16 cellular contexts compared by ENCODE assay signal in genomic region chr1:204396015-204396583, GRCh38. TPM values are rescaled to one million over a fixed set of nuclear protein-coding genes. Genes with fewer than 3 reads are reported as not detected.
DNase-seq lines count a peak whose midpoint lies in the region; ATAC-seq and TF ChIP-seq lines count a peak whose summit lies in the region.
"Had no signal": no experiment of that assay in that cellular context is flagged by ENCODE, and none has a peak within 500 bp of the region (broad histone marks: within the 10 kb centered on the region; RNA-seq: fewer than 3 reads in every experiment).

No MANE protein-coding gene starts in this region.

- H3K4me3 Mint-ChIP-seq in activated CD8-positive, alpha-beta T cell treated with anti-CD3 and anti-CD28 coated beads for 36 hours = no peak overlapping the region
- no peak overlapping the region for H3K4me3 Mint-ChIP-seq in activated CD8-positive, alpha-beta T cell treated with anti-CD3 and anti-CD28 coated beads, Interleukin-2, amount 10 ng/mL, durations not matched to agents 7 days and 5 days
- no peak overlapping the region for H3K4me3 Mint-ChIP-seq in T-cell
- H3K4me3 Mint-ChIP-seq in endodermal cell = no peak overlapping the region
- H3K4me3 Mint-ChIP-seq: CD4-positive, CD25-positive, alpha-beta regulatory T cell had no signal

- CTCF ChIA-PET in activated CD8-positive, alpha-beta T cell treated with anti-CD3 and anti-CD28 coated beads for 36 hours (lab: Charles Lee) = interaction anchor here (1.2 to 3.6 kb wide), 8 partner anchors 15 to 233 kb away, joined by 3 to 77 read pairs (median 10); no protein-coding TSS in a partner anchor
- CTCF ChIA-PET in activated CD8-positive, alpha-beta T cell treated with anti-CD3 and anti-CD28 coated beads, Interleukin-2, amount 10 ng/mL, durations not matched to agents 7 days and 5 days (lab: Charles Lee) = interaction anchor here (1.2 to 6.8 kb wide), 4 partner anchors 10 to 33 kb away, joined by 4 to 122 read pairs (median 41); no protein-coding TSS in a partner anchor
- CTCF ChIA-PET in T-cell (lab: Charles Lee) = interaction anchor here (0.6 to 0.7 kb wide), 7 partner anchors 29 to 1328 kb away, joined by 3 to 7 read pairs (median 5); no protein-coding TSS in a partner anchor

- H3K36me3 Mint-ChIP-seq in activated CD8-positive, alpha-beta T cell treated with anti-CD3 and anti-CD28 coated beads for 36 hours (ENCODE audit: low read depth) = peaks cover 28% of the 10 kb centered on the region
- peaks cover 38% of the 10 kb centered on the region for H3K36me3 Mint-ChIP-seq in activated CD8-positive, alpha-beta T cell treated with anti-CD3 and anti-CD28 coated beads, Interleukin-2, amount 10 ng/mL, durations not matched to agents 7 days and 5 days (ENCODE audit: low read depth)
- H3K36me3 Mint-ChIP-seq in T-cell (peaks cover 23% of the 10 kb centered on the region), endodermal cell (ENCODE audit: low read depth) (peaks cover 22% of the 10 kb centered on the region)

- no peaks in the 10 kb centered on the region for H3K27me3 ChIP-seq in endodermal cell (ENCODE audit: control insufficient read depth, insufficient read depth, low read length, poor library complexity, severe bottlenecking)
- H3K27me3 ChIP-seq: BLaER1 treated with 17β-estradiol and CSF1 and Interleukin-3, amounts not matched to agents 10 nM and 100 nM had no signal

- H3K27ac Mint-ChIP-seq in activated CD8-positive, alpha-beta T cell treated with anti-CD3 and anti-CD28 coated beads for 36 hours = peak overlapping the region; percentile 42
- H3K27ac Mint-ChIP-seq in activated CD8-positive, alpha-beta T cell treated with anti-CD3 and anti-CD28 coated beads, Interleukin-2, amount 10 ng/mL, durations not matched to agents 7 days and 5 days = no peak overlapping the region
- H3K27ac Mint-ChIP-seq in T-cell (peak overlapping the region; percentile 8 to 39), endodermal cell (no peak overlapping the region)

- no peak for ATAC-seq in activated CD8-positive, alpha-beta T cell treated with anti-CD3 and anti-CD28 coated beads for 36 hours
- no peak for ATAC-seq in activated CD8-positive, alpha-beta T cell treated with anti-CD3 and anti-CD28 coated beads, Interleukin-2, amount 10 ng/mL, durations not matched to agents 7 days and 5 days
- ATAC-seq in T-cell (replicated peaks in 1 of 4) = no peak
- ATAC-seq in HG02981 (IDR thresholded peaks at IDR 0.05; ENCODE audit: unreplicated experiment) = no peak
- ATAC-seq: HCT116, HepG2 had no signal

- H3K9me3 Mint-ChIP-seq in activated CD8-positive, alpha-beta T cell treated with anti-CD3 and anti-CD28 coated beads for 36 hours = no peaks in the 10 kb centered on the region
- H3K9me3 Mint-ChIP-seq in activated CD8-positive, alpha-beta T cell treated with anti-CD3 and anti-CD28 coated beads, Interleukin-2, amount 10 ng/mL, durations not matched to agents 7 days and 5 days (ENCODE audit: insufficient read depth) = no peaks in the 10 kb centered on the region
- no peaks in the 10 kb centered on the region for H3K9me3 Mint-ChIP-seq in T-cell
- peaks cover 3% of the 10 kb centered on the region for H3K9me3 Mint-ChIP-seq in endodermal cell
- H3K9me3 Mint-ChIP-seq: CD4-positive, CD25-positive, alpha-beta regulatory T cell had no signal

- WGBS in endodermal cell (ENCODE audit: insufficient coverage in 1 of 2, insufficient read length in 1 of 2), 2 experiments = 93 to 94% methylated on average over 2 to 4 of the region's 4 CpGs

- POLR2A ChIA-PET in activated CD8-positive, alpha-beta T cell treated with anti-CD3 and anti-CD28 coated beads for 36 hours (lab: Charles Lee) = interaction anchor here (0.6 to 0.8 kb wide), 2 partner anchors 9 to 600 kb away, joined by 3 read pairs; no protein-coding TSS in a partner anchor
- POLR2A ChIA-PET in activated CD8-positive, alpha-beta T cell treated with anti-CD3 and anti-CD28 coated beads, Interleukin-2, amount 10 ng/mL, durations not matched to agents 7 days and 5 days (lab: Charles Lee) = no interaction called here
- POLR2A ChIA-PET in T-cell (lab: Charles Lee) = interaction anchor here (0.6 to 1.2 kb wide), 2 partner anchors 12 to 25 kb away, joined by 3 read pairs; no protein-coding TSS in a partner anchor

- no peaks in the 10 kb centered on the region for H3K27me3 Mint-ChIP-seq in activated CD8-positive, alpha-beta T cell treated with anti-CD3 and anti-CD28 coated beads for 36 hours
- no peaks in the 10 kb centered on the region for H3K27me3 Mint-ChIP-seq in activated CD8-positive, alpha-beta T cell treated with anti-CD3 and anti-CD28 coated beads, Interleukin-2, amount 10 ng/mL, durations not matched to agents 7 days and 5 days (ENCODE audit: low read depth)
- H3K27me3 Mint-ChIP-seq in T-cell = no peaks in the 10 kb centered on the region
- peaks cover 7% of the 10 kb centered on the region for H3K27me3 Mint-ChIP-seq in endodermal cell (ENCODE audit: insufficient read depth)
- H3K27me3 Mint-ChIP-seq: CD4-positive, CD25-positive, alpha-beta regulatory T cell had no signal

- DNase-seq in activated CD8-positive, alpha-beta T cell treated with anti-CD3 and anti-CD28 coated beads for 36 hours = no peak
- no peak for DNase-seq in activated CD8-positive, alpha-beta T cell treated with anti-CD3 and anti-CD28 coated beads, Interleukin-2, amount 10 ng/mL, durations not matched to agents 7 days and 5 days
- no peak for DNase-seq in T-cell
- DNase-seq in endodermal cell = peak; percentile 10
- DNase-seq in occipital lobe (lab: John Stamatoyannopoulos, UW) = no peak
- DNase-seq in NCI-H2107 treated with DMSO at 0.1 percent for 48 hours (lab: John Stamatoyannopoulos, UW; ENCODE audit: unreplicated experiment) = no peak
- DNase-seq: AML-193; CD4-positive, CD25-positive, alpha-beta regulatory T cell; DMS53; GF-D8; GM23248 had no signal

- no peak overlapping the region for H3K4me3 ChIP-seq in endodermal cell (ENCODE audit: low read length)
- H3K4me3 ChIP-seq: BLaER1 treated with 17β-estradiol and CSF1 and Interleukin-3, amounts not matched to agents 10 nM and 100 nM; GM23248 had no signal

- peaks cover 30% of the 10 kb centered on the region for H3K36me3 ChIP-seq in endodermal cell (ENCODE audit: control insufficient read depth, insufficient read depth, low read length)

- peaks cover 16% of the 10 kb centered on the region for H3K4me1 Mint-ChIP-seq in activated CD8-positive, alpha-beta T cell treated with anti-CD3 and anti-CD28 coated beads for 36 hours (ENCODE audit: low read depth)
- H3K4me1 Mint-ChIP-seq in activated CD8-positive, alpha-beta T cell treated with anti-CD3 and anti-CD28 coated beads, Interleukin-2, amount 10 ng/mL, durations not matched to agents 7 days and 5 days (ENCODE audit: low read depth) = peaks cover 5% of the 10 kb centered on the region
- H3K4me1 Mint-ChIP-seq in T-cell (peaks cover 7 to 18% (median 9%) of the 10 kb centered on the region in 3 donors), endodermal cell (no peaks in the 10 kb centered on the region)

- H3K4me1 ChIP-seq in endodermal cell (ENCODE audit: control insufficient read depth, insufficient read depth, low read length) = no peaks in the 10 kb centered on the region
- H3K4me1 ChIP-seq: BLaER1 treated with 17β-estradiol and CSF1 and Interleukin-3, amounts not matched to agents 10 nM and 100 nM had no signal

- no peak overlapping the region for H3K27ac ChIP-seq in endodermal cell (ENCODE audit: low read depth, low read length)
- H3K27ac ChIP-seq: 22Rv1; BLaER1 treated with 17β-estradiol and CSF1 and Interleukin-3, amounts not matched to agents 10 nM and 100 nM; GM23248 had no signal

- no peak for TF ChIP-seq CTCF in activated CD8-positive, alpha-beta T cell treated with anti-CD3 and anti-CD28 coated beads for 36 hours (IDR thresholded peaks at IDR 0.05)
- no peak for TF ChIP-seq CTCF in endodermal cell (conservative IDR thresholded peaks at IDR 0.05)

- H3K9ac ChIP-seq in endodermal cell (ENCODE audit: extremely low read depth, low read length, poor library complexity, severe bottlenecking) = no peak overlapping the region
- H3K9ac ChIP-seq: BLaER1 treated with 17β-estradiol and CSF1 and Interleukin-3, amounts not matched to agents 10 nM and 100 nM; GM23248 had no signal

- intact Hi-C loops in activated CD8-positive, alpha-beta T cell treated with anti-CD3 and anti-CD28 coated beads for 36 hours (cut with micrococcal nuclease) = no loop called here

- H3K9me3 ChIP-seq in endodermal cell (ENCODE audit: control insufficient read depth, low read length) = peaks cover 4% of the 10 kb centered on the region

RNA-seq across cellular contexts. Expression of gene PPP1R15B, which starts 15.5 kb away (rescaled TPM):
- 10 to 100 TPM; 63.8 to 64.6 TPM for total RNA-seq in activated CD8-positive, alpha-beta T cell treated with anti-CD3 and anti-CD28 coated beads for 36 hours
- 10 to 100 TPM; 64.7 to 66.0 TPM for total RNA-seq in activated CD8-positive, alpha-beta T cell treated with anti-CD3 and anti-CD28 coated beads, Interleukin-2, amount 10 ng/mL, durations not matched to agents 7 days and 5 days
- total RNA-seq in T-cell (100 to 1,000 TPM in 2 of 5 donors, 10 to 100 TPM in 3; 67.9 to 151 (median 70.6) TPM), endodermal cell (10 to 100 TPM; 44.8 to 79.2 TPM), occipital lobe (43.4 TPM)
- 34.4 TPM for polyA plus RNA-seq in endodermal cell (2013, experiment 1 of 2)
- 30.5 TPM for polyA plus RNA-seq in endodermal cell (2013, experiment 2 of 2)

RNA-seq across cellular contexts. Expression of gene PLEKHA6, which starts 36.4 kb away (rescaled TPM):
- 1 to 10 TPM; 3.0 to 3.7 TPM for total RNA-seq in activated CD8-positive, alpha-beta T cell treated with anti-CD3 and anti-CD28 coated beads for 36 hours
- under 1 TPM; 0.26 to 0.29 TPM for total RNA-seq in activated CD8-positive, alpha-beta T cell treated with anti-CD3 and anti-CD28 coated beads, Interleukin-2, amount 10 ng/mL, durations not matched to agents 7 days and 5 days
- total RNA-seq in T-cell = 1 to 10 TPM in 3 of 5 donors, under 1 TPM in 2; 0.38 to 1.9 (median 1.4) TPM
- total RNA-seq in endodermal cell = 10 to 100 TPM; 37.0 to 43.3 TPM
- polyA plus RNA-seq in endodermal cell (2013, experiment 1 of 2) = 15.0 TPM
- polyA plus RNA-seq in endodermal cell (2013, experiment 2 of 2) = 14.0 TPM
- 7.5 TPM for total RNA-seq in occipital lobe
- polyA plus RNA-seq: CD4-positive, CD25-positive, alpha-beta regulatory T cell had no signal

Comparison
In these comparisons a context has a peak if more than half of its experiments do, and no peak if none do; other contexts are left out.
1. H3K27ac Mint-ChIP-seq: peak in activated CD8-positive, alpha-beta T cell treated with anti-CD3 and anti-CD28 coated beads for 36 hours (single experiment) and T-cell (2 of 2); none in activated CD8-positive, alpha-beta T cell treated with anti-CD3 and anti-CD28 coated beads, Interleukin-2, amount 10 ng/mL, durations not matched to agents 7 days and 5 days (single experiment) and endodermal cell (single experiment).